In genomic region chr20:36887779-36888133, GRCh38 we compare ENCODE assay signal across 12 cellular contexts. TPM values are rescaled to one million over a fixed set of nuclear protein-coding genes. Genes with fewer than 3 reads are reported as not detected.
DNase-seq lines count a peak whose midpoint lies in the region; ATAC-seq and TF ChIP-seq lines count a peak whose summit lies in the region.
"Had no signal": no experiment of that assay in that cellular context is flagged by ENCODE, and none has a peak within 500 bp of the region (broad histone marks: within the 10 kb centered on the region; RNA-seq: fewer than 3 reads in every experiment).

No MANE protein-coding gene starts in this region.

- H3K4me1 ChIP-seq in mammary epithelial cell (ENCODE audit: insufficient read depth, low read length), result no peaks in the 10 kb centered on the region
- peaks cover 0 to 22% (median 7%) of the 10 kb centered on the region in 4 donors for H3K4me1 ChIP-seq in tibial nerve
- peaks cover 5% of the 10 kb centered on the region for H3K4me1 ChIP-seq in MM.1S (ENCODE audit: low read length)

- H2AFZ ChIP-seq in mammary epithelial cell (ENCODE audit: low read depth, low read length) (peak overlapping the region; percentile 87), MM.1S (ENCODE audit: low read length) (no peak overlapping the region)

- H3K79me2 ChIP-seq in mammary epithelial cell (ENCODE audit: insufficient read depth, low read length) (no peaks in the 10 kb centered on the region), MM.1S (ENCODE audit: low read length) (no peaks in the 10 kb centered on the region)

- H3K9me3 Mint-ChIP-seq in MCF 10A (ENCODE audit: unreplicated experiment) (no peaks in the 10 kb centered on the region), WTC11 (peaks cover 4% of the 10 kb centered on the region)

- H3K27ac ChIP-seq in mammary epithelial cell (ENCODE audit: insufficient read depth, low read depth, low read length), result no peak overlapping the region
- H3K27ac ChIP-seq in tibial nerve, result peak overlapping the region in 3 of 4 donors; percentile 27 to 69 (median 63)
- H3K27ac ChIP-seq in MM.1S (ENCODE audit: low read length), result no peak overlapping the region
- H3K27ac ChIP-seq: adrenal gland, upper lobe of left lung had no signal

- TF ChIP-seq EP300 in tibial nerve (IDR thresholded peaks at IDR 0.05), result peak in 1 of 2 donors; percentile 23

- POLR2A ChIA-PET in MCF 10A (lab: Yijun Ruan, JAX), result interaction anchor here (1.1 kb wide), 1 partner anchor 114 kb away, joined by 4 read pairs; the partner anchor contains the start of gene DSN1
- POLR2A ChIA-PET in WTC11 (lab: Charles Lee), result no interaction called here

- H3K36me3 ChIP-seq in mammary epithelial cell (ENCODE audit: insufficient read depth, low read length) (no peaks in the 10 kb centered on the region), tibial nerve (peaks cover 1 to 41% (median 22%) of the 10 kb centered on the region in 3 donors), MM.1S (replicated peaks; ENCODE audit: insufficient read depth, low read length) (no peaks in the 10 kb centered on the region)

- H3K27me3 Mint-ChIP-seq in MCF 10A (ENCODE audit: insufficient read depth, unreplicated experiment) (no peaks in the 10 kb centered on the region), WTC11 (ENCODE audit: low read depth) (no peaks in the 10 kb centered on the region; the same call in 1 of the 2 replicates)

- no peak overlapping the region for H3K4me3 ChIP-seq in mammary epithelial cell (replicated peaks in 1 of 3; ENCODE audit: insufficient read depth in 1 of 3, low read depth in 2 of 3, low read length in 3 of 3)
- no peak overlapping the region for H3K4me3 ChIP-seq in tibial nerve
- no peak overlapping the region for H3K4me3 ChIP-seq in MM.1S (ENCODE audit: low read length)
- H3K4me3 ChIP-seq: adrenal gland, mucosa of descending colon, upper lobe of left lung had no signal

- in situ Hi-C loops in mammary epithelial cell (cut with MboI; ENCODE audit: low sequenced_read_pairs in 2 of 2), result loop anchor here in 1 of 2 donors (25.0 kb wide), 2 partner anchors 275 to 650 kb away; partner anchors contain the start of genes AAR2 and RAB5IF

- dilution Hi-C loops in mammary epithelial cell (cut with HindIII; ENCODE audit: low sequenced_read_pairs), result no loop called here

- 100% methylated on average over 2 of the region's 6 CpGs for WGBS in mammary epithelial cell (ENCODE audit: low coverage, missing lambda C conversion rate)
- 29 to 38% methylated on average over 6 of the region's 6 CpGs for WGBS in tibial nerve, 2 donors

- H3K27ac Mint-ChIP-seq in MCF 10A (ENCODE audit: low read depth, unreplicated experiment) (no peak overlapping the region), WTC11 (peak overlapping the region; percentile 9; the same call in 1 of the 2 replicates)

- H3K4me3 Mint-ChIP-seq in MCF 10A (ENCODE audit: unreplicated experiment), result no peak overlapping the region
- H3K4me3 Mint-ChIP-seq in WTC11, result peak overlapping the region; percentile 36; the same call in 1 of the 2 replicates

- TF ChIP-seq CTCF in mammary epithelial cell (conservative IDR thresholded peaks at IDR 0.05 in 1 of 2, IDR thresholded peaks at IDR 0.05 in 1 of 2; ENCODE audit: extremely low read depth in 1 of 2, insufficient read depth in 1 of 2, low read depth in 1 of 2, low read length in 2 of 2), result no peak
- TF ChIP-seq CTCF in MCF 10A (IDR thresholded peaks at IDR 0.05; ENCODE audit: unreplicated experiment), result no peak
- no peak for TF ChIP-seq CTCF in WTC11 (IDR thresholded peaks at IDR 0.05)
- TF ChIP-seq CTCF in tibial nerve (IDR thresholded peaks at IDR 0.05), result no peak
- TF ChIP-seq CTCF in MM.1S (IDR thresholded peaks at IDR 0.05; ENCODE audit: low read length), result no peak

- no peak for TF ChIP-seq POLR2A in tibial nerve (IDR thresholded peaks at IDR 0.05)

- H3K9ac ChIP-seq in mammary epithelial cell (ENCODE audit: insufficient read depth, low read length), result no peak overlapping the region
- H3K9ac ChIP-seq in MM.1S (ENCODE audit: low read length), result no peak overlapping the region

- H3K4me2 ChIP-seq in mammary epithelial cell (ENCODE audit: insufficient read depth, low read depth, low read length), result no peak overlapping the region
- no peak overlapping the region for H3K4me2 ChIP-seq in MM.1S (ENCODE audit: low read depth, low read length)

- H3K9me3 ChIP-seq in mammary epithelial cell (replicated peaks; ENCODE audit: insufficient read depth, low read length), result no peaks in the 10 kb centered on the region
- H3K9me3 ChIP-seq in tibial nerve, result no peaks in the 10 kb centered on the region
- no peaks in the 10 kb centered on the region for H3K9me3 ChIP-seq in MM.1S (replicated peaks; ENCODE audit: insufficient read depth, low read length)
- H3K9me3 ChIP-seq: adrenal gland, mucosa of descending colon, upper lobe of left lung had no signal

- BruUV-seq in mammary epithelial cell (replicated peaks; lab: Mats Ljungman, UMichigan) (no TSS peak), MCF 10A (replicated peaks; lab: Mats Ljungman, UMichigan) (no TSS peak)

- H3K4me1 Mint-ChIP-seq in MCF 10A (ENCODE audit: insufficient read depth, unreplicated experiment) (peaks cover 7% of the 10 kb centered on the region), WTC11 (peaks cover 20% of the 10 kb centered on the region)

- CTCF ChIA-PET in mammary epithelial cell (lab: Charles Lee; ENCODE audit: low non-redundant PET) (no interaction called here), MCF 10A (lab: Yijun Ruan, JAX) (interaction anchor here (0.6 to 3.9 kb wide), 14 partner anchors 10 to 1692 kb away, joined by 3 to 37 read pairs (median 4); partner anchors contain the start of gene TLDC2), WTC11 (lab: Charles Lee) (interaction anchor here (1.1 to 3.5 kb wide), 3 partner anchors 51 to 133 kb away, joined by 4 to 28 read pairs (median 11); no protein-coding TSS in a partner anchor)

- H3K36me3 Mint-ChIP-seq in MCF 10A (ENCODE audit: insufficient read depth, unreplicated experiment) (no peaks in the 10 kb centered on the region), WTC11 (peaks cover 4% of the 10 kb centered on the region)

- no peak for DNase-seq in mammary epithelial cell
- DNase-seq in MCF 10A (ENCODE audit: unreplicated experiment), result no peak
- DNase-seq in WTC11 (ENCODE audit: low spot score), result no peak
- DNase-seq in kidney tubule cell (ENCODE audit: low spot score), result peak; percentile 71
- no peak for DNase-seq in tibial nerve (ENCODE audit: low spot score in 2 of 2)
- DNase-seq in MM.1S, result no peak

- H3F3A ChIP-seq in MM.1S (ENCODE audit: insufficient read depth, low read length), result no peaks in the 10 kb centered on the region

- H3K27me3 ChIP-seq in mammary epithelial cell (ENCODE audit: insufficient read depth, low read length) (no peaks in the 10 kb centered on the region), tibial nerve (no peaks in the 10 kb centered on the region), MM.1S (replicated peaks; ENCODE audit: insufficient read depth, low read length) (no peaks in the 10 kb centered on the region)
- H3K27me3 ChIP-seq: adrenal gland, dorsolateral prefrontal cortex, upper lobe of left lung had no signal

- ATAC-seq in WTC11 (no peak; the same call in 1 of the 2 replicates), GM18868 (IDR thresholded peaks at IDR 0.05; ENCODE audit: unreplicated experiment) (no peak), GM21381 (IDR thresholded peaks at IDR 0.05; ENCODE audit: unreplicated experiment) (no peak)

- no peaks in the 10 kb centered on the region for H4K20me1 ChIP-seq in mammary epithelial cell (ENCODE audit: insufficient read depth, low read length)
- no peaks in the 10 kb centered on the region for H4K20me1 ChIP-seq in MM.1S (ENCODE audit: insufficient read depth, low read length)

- no peaks in the 10 kb centered on the region for H3K9me2 ChIP-seq in MM.1S (replicated peaks; ENCODE audit: insufficient read depth, low read length)

- intact Hi-C loops in mammary epithelial cell (cut with micrococcal nuclease), result loop anchor here (1.0 to 10.0 kb wide), 4 partner anchors 95 to 673 kb away; no protein-coding TSS in a partner anchor
- intact Hi-C loops in MCF 10A (cut with micrococcal nuclease), result loop anchor here (1.0 to 5.0 kb wide), 4 partner anchors 23 to 330 kb away; no protein-coding TSS in a partner anchor

TF ChIP-seq in WTC11, 78 proteins besides CTCF, POLR2A, EP300 and RAD21 (continues in another document):
- TF ChIP-seq USF2 (CRISPR knock-in tag; IDR thresholded peaks at IDR 0.05) (no peak), ETV6 (CRISPR knock-in tag; IDR thresholded peaks at IDR 0.05) (no peak)

RNA-seq across cellular contexts. Expression of gene TLDC2, which starts 11.8 kb away (rescaled TPM):
- total RNA-seq in mammary epithelial cell (not detected), MCF 10A (2022) (not detected in 2 replicates), WTC11 (2021) (0.09 to 0.25 TPM (median 0.17 TPM) in 3 replicates), tibial nerve (not detected)
- not detected for polyA plus RNA-seq in mammary epithelial cell
- polyA minus RNA-seq in mammary epithelial cell, result not detected

Comparison
In these comparisons a context has a peak if more than half of its experiments do, and no peak if none do; other contexts are left out.
1. H3K27ac ChIP-seq: peak in tibial nerve (3 of 4); none in mammary epithelial cell (single experiment) and MM.1S (single experiment).